Comparison of ENCODE assay signal across 8 cellular contexts in the genomic region with DNA sequence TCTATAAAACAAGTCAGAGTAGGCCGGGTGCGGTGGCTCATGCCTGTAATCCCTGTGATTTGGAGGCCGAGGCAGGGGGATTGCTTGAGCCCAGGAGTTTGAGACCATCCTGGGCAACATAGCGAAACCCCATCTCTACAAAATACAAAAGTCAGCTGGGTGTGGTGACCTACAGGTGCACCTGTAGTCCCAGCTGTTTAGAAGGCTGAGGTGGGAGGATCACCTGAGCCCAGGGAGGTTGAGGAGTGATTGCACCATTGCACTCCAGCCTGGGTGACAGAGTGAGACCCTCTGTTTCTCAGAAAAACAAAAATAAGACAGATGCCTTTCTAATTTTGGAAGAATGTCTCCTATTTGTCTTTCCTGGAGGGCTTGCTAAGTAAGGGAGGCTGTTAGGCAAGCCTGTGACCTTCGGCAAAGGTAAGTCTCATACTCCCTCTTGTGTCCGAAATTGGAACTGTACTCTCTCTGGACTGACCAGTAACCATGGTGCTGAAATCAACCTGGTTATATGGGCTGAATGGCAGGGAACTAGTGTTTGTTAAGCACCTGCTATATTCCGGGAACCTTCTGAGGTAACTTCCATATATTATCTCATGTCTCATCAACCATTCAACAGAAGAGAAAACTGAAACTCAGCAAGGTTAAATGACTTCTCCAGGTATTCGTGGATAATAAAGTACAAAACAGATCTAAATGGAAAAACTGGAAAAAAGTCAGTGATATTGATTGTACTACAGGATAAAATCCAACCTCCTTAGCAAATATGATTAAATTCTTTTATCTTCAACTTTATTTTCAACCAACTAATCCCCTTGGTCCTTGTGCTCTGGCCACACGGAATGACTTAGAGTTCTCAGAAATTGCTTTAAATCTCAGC. TPM values are rescaled to one million over a fixed set of nuclear protein-coding genes. Genes with fewer than 3 reads are reported as not detected.
DNase-seq lines count a peak whose midpoint lies in the region; ATAC-seq, FAIRE-seq and TF ChIP-seq lines count a peak whose summit lies in the region.

No MANE protein-coding gene starts in this region.

- peak; percentile 96 for FAIRE-seq in K562 (lab: Jason Lieb, UNC)

- H3K27me3 ChIP-seq in K562 (ENCODE audit: control insufficient read depth in 2 of 2, insufficient read depth in 2 of 2, low read length in 2 of 2) (peaks cover 0 to 3% of the 10 kb centered on the region in 2 experiments; a peak in 2 of 5 replicates), spleen (replicated peaks in 1 of 7) (peaks cover 0 to 39% (median 0%) of the 10 kb centered on the region in 7 donors)

- no peak overlapping the region for H3K4me3 ChIP-seq in K562
- H3K4me3 ChIP-seq in spleen, result no peak overlapping the region

- H3K4me1 ChIP-seq in K562 (replicated peaks in 1 of 2; ENCODE audit: control insufficient read depth in 2 of 2, insufficient read depth in 2 of 2, low read length in 2 of 2), result peaks cover 0 to 7% of the 10 kb centered on the region in 2 experiments; a peak in 4 of 5 replicates
- no peaks in the 10 kb centered on the region for H3K4me1 ChIP-seq in spleen

- peak; percentile 17 for DNase-seq in NK-92 treated with Interleukin-12 subunit alpha and Interleukin-12 subunit beta, amount 100 ng/mL, for 24 hours (lab: John Stamatoyannopoulos, UW)
- DNase-seq in NK-92 (lab: John Stamatoyannopoulos, UW; ENCODE audit: unreplicated experiment) (no peak), HCEC 1CT (peak; percentile 78), NCI-H1092 treated with DMSO at 0.1 percent for 48 hours (lab: John Stamatoyannopoulos, UW) (peak; percentile 73), SHP77 treated with DMSO at 0.1 percent for 48 hours (lab: John Stamatoyannopoulos, UW) (peak; percentile 77), K562 (ENCODE audit: extremely low read depth in 1 of 4, low spot score in 3 of 4) (peak; percentile 89 to 91 (median 89)), iPS-NIHi11 (ENCODE audit: low spot score) (peak; percentile 88), spleen (no peak)

- no peak overlapping the region for H3K9ac ChIP-seq in K562 (ENCODE audit: insufficient read depth in 1 of 2, low read depth in 2 of 2, low read length in 2 of 2)

- TF ChIP-seq RAD21 in K562 (CRISPR knock-in tag; conservative IDR thresholded peaks at IDR 0.05 in 1 of 2, IDR thresholded peaks at IDR 0.05 in 1 of 2), result peak; percentile 98 to 99

- H3K27ac ChIP-seq in K562 (ENCODE audit: extremely low read depth, low read depth, low read length) (no peak overlapping the region), spleen (no peak overlapping the region)

- no peak overlapping the region for H3K4me2 ChIP-seq in K562 (ENCODE audit: insufficient read depth, low read length)

- no peaks in the 10 kb centered on the region for H3K79me2 ChIP-seq in K562 (ENCODE audit: control insufficient read depth, insufficient read depth, low read length)

- ATAC-seq in K562, result peak; percentile 96

- H2AFZ ChIP-seq in K562 (ENCODE audit: low read depth, low read length), result no peak overlapping the region

- H4K20me1 ChIP-seq in K562 (replicated peaks; ENCODE audit: control insufficient read depth, insufficient read depth, low read length), result no peaks in the 10 kb centered on the region

- no TSS peak for BruUV-seq in K562 (replicated peaks; lab: Mats Ljungman, UMichigan)

- CTCF ChIA-PET in K562 (lab: Yijun Ruan, JAX; ENCODE audit: low intra/inter-chr PET ratio), result interaction anchor here (0.7 to 6.0 kb wide), 3 partner anchors 102 to 1128 kb away, joined by 3 to 61 read pairs (median 4); no protein-coding TSS in a partner anchor

- no peak for TF ChIP-seq EP300 in K562 (IDR thresholded peaks at IDR 0.05; ENCODE audit: low read length)

- TF ChIP-seq CTCF in K562 (IDR thresholded peaks at IDR 0.05 in 2 of 3, conservative IDR thresholded peaks at IDR 0.05 in 1 of 3; ENCODE audit: insufficient read depth in 2 of 3, low read depth in 1 of 3, low read length in 3 of 3) (peak; percentile 86 to 98 (median 94)), spleen (IDR thresholded peaks at IDR 0.05 in 8 of 11, conservative IDR thresholded peaks at IDR 0.05 in 3 of 11) (peak; percentile 83 to 94 (median 89))

- no peaks in the 10 kb centered on the region for H3K9me3 ChIP-seq in K562 (replicated peaks; ENCODE audit: control insufficient read depth, insufficient read depth, low read depth, low read length)
- H3K9me3 ChIP-seq in spleen, result no peaks in the 10 kb centered on the region

- 30% methylated on average over 9 of the region's 9 CpGs for WGBS in K562 (ENCODE audit: insufficient coverage, low coverage, missing lambda C conversion rate)
- WGBS in spleen, 5 donors, result 48 to 57% (median 52%) methylated on average over 9 of the region's 9 CpGs

- in situ Hi-C loops in K562 (cut with MboI), result no loop called here

- H3K36me3 ChIP-seq in K562 (ENCODE audit: control insufficient read depth, insufficient read depth, low read length), result no peaks in the 10 kb centered on the region
- no peaks in the 10 kb centered on the region for H3K36me3 ChIP-seq in spleen

- H3K9me1 ChIP-seq in K562 (ENCODE audit: control insufficient read depth, insufficient read depth, low read length), result no peaks in the 10 kb centered on the region

- POLR2A ChIA-PET in K562 (lab: Yijun Ruan, JAX), result no interaction called here

- TF ChIP-seq POLR2A in K562 (conservative IDR thresholded peaks at IDR 0.05) (no peak), spleen (IDR thresholded peaks at IDR 0.05) (no peak)

- intact Hi-C loops in K562 (cut with micrococcal nuclease), result loop anchor here (1.0 to 10.0 kb wide), 4 partner anchors 105 to 435 kb away; no protein-coding TSS in a partner anchor
- intact Hi-C loops in spleen (cut with DNase I; ENCODE audit: low total_unique reads), result loop anchor here (2.0 kb wide), 1 partner anchor 105 kb away; no protein-coding TSS in a partner anchor

RNA-seq across cellular contexts. Expression of gene RAB3B, which starts 11.8 kb away (rescaled TPM):
- 0.12 and 0.18 TPM in 2 replicates for total RNA-seq in K562 (2011; cell fraction: chromatin; rRNA removed; ENCODE audit: low replicate concordance)
- total RNA-seq in K562 (2011; cell fraction: nucleolus; rRNA removed), result under 0.01 and 0.13 TPM in 2 replicates
- total RNA-seq in K562 (2011; cell fraction: nucleoplasm; rRNA removed), result 0.22 and 0.23 TPM in 2 replicates
- total RNA-seq in K562 (2014; rRNA removed), result 0.18 and 0.33 TPM in 2 replicates
- total RNA-seq in K562 (2014; rRNA removed; fragmentation: Illumina TruSeq; extraction: Trizol), result 0.40 and 0.51 TPM in 2 replicates
- total RNA-seq in K562 (2015; rRNA removed; fragmentation: Illumina TruSeq; extraction: Trizol), result 0.34 and 0.43 TPM in 2 replicates
- total RNA-seq in K562 (2021), result 0.34 and 0.47 TPM in 2 replicates
- polyA plus RNA-seq in K562 (2011; rRNA removed), result 0.07 TPM in 2 replicates
- 0.04 and 0.06 TPM in 2 replicates for polyA plus RNA-seq in K562 (2011; cell fraction: cytosol; rRNA removed)
- 0.06 and 0.07 TPM in 2 replicates for polyA plus RNA-seq in K562 (2011; cell fraction: nucleus; rRNA removed)
- 0.44 and 1.3 TPM in 2 replicates for polyA plus RNA-seq in K562 (2012)
- polyA plus RNA-seq in K562 (2014; fragmentation: Illumina TruSeq; extraction: Trizol), result 0.44 and 0.45 TPM in 2 replicates
- polyA plus RNA-seq in K562 (2014; fragmentation: Nextera tagmentation; extraction: Ambion mirVana), result under 1 TPM; 0.13 to 0.14 TPM
- polyA plus RNA-seq in K562 (2014; rRNA removed), result 0.19 and 0.27 TPM in 2 replicates
- 0.12 and 0.14 TPM in 2 replicates for polyA minus RNA-seq in K562 (2011; rRNA and poly(A)+ RNA removed)
- 0.10 and 0.18 TPM in 2 replicates for polyA minus RNA-seq in K562 (2011; cell fraction: cytosol; rRNA and poly(A)+ RNA removed)
- polyA minus RNA-seq in K562 (2011; cell fraction: nucleus; rRNA and poly(A)+ RNA removed), result under 0.01 TPM in 2 replicates
- under 1 TPM; 0.11 to 0.32 (median 0.13) TPM for total RNA-seq in spleen
- under 1 TPM in 1 of 3 donors, not detected in 2; 0.02 TPM for polyA plus RNA-seq in spleen

RNA-seq across cellular contexts. Expression of gene KTI12, which starts 31.3 kb away (rescaled TPM):
- 17.1 and 23.9 TPM in 2 replicates for total RNA-seq in K562 (2011; cell fraction: chromatin; rRNA removed; ENCODE audit: low replicate concordance)
- 23.8 and 28.2 TPM in 2 replicates for total RNA-seq in K562 (2011; cell fraction: nucleolus; rRNA removed)
- total RNA-seq in K562 (2011; cell fraction: nucleoplasm; rRNA removed), result 15.8 and 17.0 TPM in 2 replicates
- total RNA-seq in K562 (2014; rRNA removed), result 15.2 and 19.6 TPM in 2 replicates
- 11.3 and 11.7 TPM in 2 replicates for total RNA-seq in K562 (2014; rRNA removed; fragmentation: Illumina TruSeq; extraction: Trizol)
- total RNA-seq in K562 (2015; rRNA removed; fragmentation: Illumina TruSeq; extraction: Trizol), result 10.7 and 10.9 TPM in 2 replicates
- total RNA-seq in K562 (2021), result 22.8 and 25.9 TPM in 2 replicates
- polyA plus RNA-seq in K562 (2011; rRNA removed), result 12.0 and 12.7 TPM in 2 replicates
- polyA plus RNA-seq in K562 (2011; cell fraction: cytosol; rRNA removed), result 13.7 and 27.1 TPM in 2 replicates
- 12.5 and 13.1 TPM in 2 replicates for polyA plus RNA-seq in K562 (2011; cell fraction: nucleus; rRNA removed)
- 15.7 and 17.3 TPM in 2 replicates for polyA plus RNA-seq in K562 (2012)
- polyA plus RNA-seq in K562 (2014; fragmentation: Illumina TruSeq; extraction: Trizol), result 10.9 and 11.6 TPM in 2 replicates
- polyA plus RNA-seq in K562 (2014; fragmentation: Nextera tagmentation; extraction: Ambion mirVana), result 1 to 10 TPM; 3.1 to 4.8 TPM
- 21.1 and 23.6 TPM in 2 replicates for polyA plus RNA-seq in K562 (2014; rRNA removed)
- polyA minus RNA-seq in K562 (2011; rRNA and poly(A)+ RNA removed), result 10.1 and 11.8 TPM in 2 replicates
- polyA minus RNA-seq in K562 (2011; cell fraction: cytosol; rRNA and poly(A)+ RNA removed), result 6.3 and 8.4 TPM in 2 replicates
- 7.7 and 12.9 TPM in 2 replicates for polyA minus RNA-seq in K562 (2011; cell fraction: nucleus; rRNA and poly(A)+ RNA removed)
- total RNA-seq in spleen, result 10 to 100 TPM in 3 of 7 donors, 1 to 10 TPM in 4; 7.4 to 15.7 (median 9.5) TPM
- polyA plus RNA-seq in spleen, result 10 to 100 TPM in 2 of 3 donors, 1 to 10 TPM in 1; 9.4 to 14.5 (median 12.0) TPM

RNA-seq across cellular contexts. Expression of gene TXNDC12, which starts 52.7 kb away (rescaled TPM):
- total RNA-seq in K562 (2011; cell fraction: chromatin; rRNA removed; ENCODE audit: low replicate concordance), result 35.5 and 42.7 TPM in 2 replicates
- total RNA-seq in K562 (2011; cell fraction: nucleolus; rRNA removed), result 45.9 and 51.5 TPM in 2 replicates
- 54.7 and 62.0 TPM in 2 replicates for total RNA-seq in K562 (2011; cell fraction: nucleoplasm; rRNA removed)
- total RNA-seq in K562 (2014; rRNA removed), result 33.4 and 47.6 TPM in 2 replicates
- total RNA-seq in K562 (2014; rRNA removed; fragmentation: Illumina TruSeq; extraction: Trizol), result 37.8 and 40.2 TPM in 2 replicates
- 29.7 and 34.6 TPM in 2 replicates for total RNA-seq in K562 (2015; rRNA removed; fragmentation: Illumina TruSeq; extraction: Trizol)
- total RNA-seq in K562 (2021), result 57.9 and 60.8 TPM in 2 replicates
- 45.9 and 53.1 TPM in 2 replicates for polyA plus RNA-seq in K562 (2011; rRNA removed)
- 17.1 and 33.6 TPM in 2 replicates for polyA plus RNA-seq in K562 (2011; cell fraction: cytosol; rRNA removed)
- 13.3 and 16.5 TPM in 2 replicates for polyA plus RNA-seq in K562 (2011; cell fraction: nucleus; rRNA removed)
- 46.0 and 101 TPM in 2 replicates for polyA plus RNA-seq in K562 (2012)
- polyA plus RNA-seq in K562 (2014; fragmentation: Illumina TruSeq; extraction: Trizol), result 31.7 and 32.1 TPM in 2 replicates
- 10 to 100 TPM; 17.0 to 29.3 TPM for polyA plus RNA-seq in K562 (2014; fragmentation: Nextera tagmentation; extraction: Ambion mirVana)
- polyA plus RNA-seq in K562 (2014; rRNA removed), result 43.5 and 45.4 TPM in 2 replicates
- 22.5 and 27.6 TPM in 2 replicates for polyA minus RNA-seq in K562 (2011; rRNA and poly(A)+ RNA removed)
- polyA minus RNA-seq in K562 (2011; cell fraction: cytosol; rRNA and poly(A)+ RNA removed), result 56.3 and 58.4 TPM in 2 replicates
- 10.6 and 13.2 TPM in 2 replicates for polyA minus RNA-seq in K562 (2011; cell fraction: nucleus; rRNA and poly(A)+ RNA removed)
- total RNA-seq in spleen, result 10 to 100 TPM; 40.1 to 49.5 (median 44.2) TPM
- 10 to 100 TPM; 10.3 to 18.1 (median 17.7) TPM for polyA plus RNA-seq in spleen

RNA-seq across cellular contexts. Expression of gene BTF3L4, which starts 53.8 kb away (rescaled TPM):
- total RNA-seq in K562 (2011; cell fraction: chromatin; rRNA removed; ENCODE audit: low replicate concordance), result 33.9 and 89.6 TPM in 2 replicates
- 32.2 and 33.0 TPM in 2 replicates for total RNA-seq in K562 (2011; cell fraction: nucleolus; rRNA removed)
- total RNA-seq in K562 (2011; cell fraction: nucleoplasm; rRNA removed), result 65.7 and 117 TPM in 2 replicates
- total RNA-seq in K562 (2014; rRNA removed) (36.3 and 40.1 TPM in 2 replicates), K562 (2014; rRNA removed; fragmentation: Illumina TruSeq; extraction: Trizol) (102 and 114 TPM in 2 replicates), K562 (2015; rRNA removed; fragmentation: Illumina TruSeq; extraction: Trizol) (66.4 and 73.3 TPM in 2 replicates), K562 (2021) (54.4 and 54.9 TPM in 2 replicates), spleen (10 to 100 TPM; 30.0 to 48.6 (median 37.0) TPM)
- polyA plus RNA-seq in K562 (2011; rRNA removed) (64.1 and 78.0 TPM in 2 replicates), K562 (2014; fragmentation: Illumina TruSeq; extraction: Trizol) (85.1 and 99.0 TPM in 2 replicates), K562 (2014; fragmentation: Nextera tagmentation; extraction: Ambion mirVana) (100 to 1,000 TPM in 1 of 2 experiments, 10 to 100 TPM in 1; 90.9 to 106 TPM), K562 (2014; rRNA removed) (72.3 and 88.8 TPM in 2 replicates), spleen (10 to 100 TPM; 29.5 to 40.2 (median 37.2) TPM)
- 12.5 and 39.8 TPM in 2 replicates for polyA plus RNA-seq in K562 (2011; cell fraction: cytosol; rRNA removed)
- polyA plus RNA-seq in K562 (2011; cell fraction: nucleus; rRNA removed), result 11.6 and 25.7 TPM in 2 replicates
- 49.8 and 74.5 TPM in 2 replicates for polyA plus RNA-seq in K562 (2012)
- polyA minus RNA-seq in K562 (2011; rRNA and poly(A)+ RNA removed), result 45.1 and 68.5 TPM in 2 replicates
- 31.9 and 32.6 TPM in 2 replicates for polyA minus RNA-seq in K562 (2011; cell fraction: cytosol; rRNA and poly(A)+ RNA removed)
- 19.0 and 31.0 TPM in 2 replicates for polyA minus RNA-seq in K562 (2011; cell fraction: nucleus; rRNA and poly(A)+ RNA removed)

Comparison
In these comparisons a context has a peak if more than half of its experiments do, and no peak if none do; other contexts are left out.
1. DNase-seq: peak in NK-92 treated with Interleukin-12 subunit alpha and Interleukin-12 subunit beta, amount 100 ng/mL, for 24 hours (single experiment), HCEC 1CT (single experiment), NCI-H1092 treated with DMSO at 0.1 percent for 48 hours (single experiment), SHP77 treated with DMSO at 0.1 percent for 48 hours (single experiment), K562 (4 of 4) and iPS-NIHi11 (single experiment); none in NK-92 (single experiment) and spleen (single experiment).